In genomic region chr12:52896190-52897100, GRCh38 we compare ENCODE assay signal across 1 cellular context.
TF ChIP-seq lines count a peak whose summit lies in the region.

No MANE protein-coding gene starts in this region.

TF ChIP-seq in GM23338, 12 proteins besides CTCF, POLR2A, EP300 and RAD21:
- TF ChIP-seq, protein P1, sequence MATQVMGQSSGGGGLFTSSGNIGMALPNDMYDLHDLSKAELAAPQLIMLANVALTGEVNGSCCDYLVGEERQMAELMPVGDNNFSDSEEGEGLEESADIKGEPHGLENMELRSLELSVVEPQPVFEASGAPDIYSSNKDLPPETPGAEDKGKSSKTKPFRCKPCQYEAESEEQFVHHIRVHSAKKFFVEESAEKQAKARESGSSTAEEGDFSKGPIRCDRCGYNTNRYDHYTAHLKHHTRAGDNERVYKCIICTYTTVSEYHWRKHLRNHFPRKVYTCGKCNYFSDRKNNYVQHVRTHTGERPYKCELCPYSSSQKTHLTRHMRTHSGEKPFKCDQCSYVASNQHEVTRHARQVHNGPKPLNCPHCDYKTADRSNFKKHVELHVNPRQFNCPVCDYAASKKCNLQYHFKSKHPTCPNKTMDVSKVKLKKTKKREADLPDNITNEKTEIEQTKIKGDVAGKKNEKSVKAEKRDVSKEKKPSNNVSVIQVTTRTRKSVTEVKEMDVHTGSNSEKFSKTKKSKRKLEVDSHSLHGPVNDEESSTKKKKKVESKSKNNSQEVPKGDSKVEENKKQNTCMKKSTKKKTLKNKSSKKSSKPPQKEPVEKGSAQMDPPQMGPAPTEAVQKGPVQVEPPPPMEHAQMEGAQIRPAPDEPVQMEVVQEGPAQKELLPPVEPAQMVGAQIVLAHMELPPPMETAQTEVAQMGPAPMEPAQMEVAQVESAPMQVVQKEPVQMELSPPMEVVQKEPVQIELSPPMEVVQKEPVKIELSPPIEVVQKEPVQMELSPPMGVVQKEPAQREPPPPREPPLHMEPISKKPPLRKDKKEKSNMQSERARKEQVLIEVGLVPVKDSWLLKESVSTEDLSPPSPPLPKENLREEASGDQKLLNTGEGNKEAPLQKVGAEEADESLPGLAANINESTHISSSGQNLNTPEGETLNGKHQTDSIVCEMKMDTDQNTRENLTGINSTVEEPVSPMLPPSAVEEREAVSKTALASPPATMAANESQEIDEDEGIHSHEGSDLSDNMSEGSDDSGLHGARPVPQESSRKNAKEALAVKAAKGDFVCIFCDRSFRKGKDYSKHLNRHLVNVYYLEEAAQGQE (IDR thresholded peaks at IDR 0.05; ENCODE audit: unreplicated experiment), result no peak
- peak; percentile 45; the same call in 1 of the 2 replicates for TF ChIP-seq POLR2AphosphoS5 (IDR thresholded peaks at IDR 0.05; ENCODE audit: low read depth)
